Comparison of ENCODE assay signal across 1 cellular context in genomic region chr5:40853632-40854192, GRCh38.
TF ChIP-seq lines count a peak whose summit lies in the region.

No MANE protein-coding gene starts in this region.

TF ChIP-seq in HEK293, 187 proteins besides CTCF, POLR2A, EP300 and RAD21 (continued from another document):
- TF ChIP-seq BCL6B (tag by site-specific recombination; IDR thresholded peaks at IDR 0.05) (0 out of 2 replicates have a peak, but pooled peaks have one; percentile 5), ZNF26 (tag by site-specific recombination; IDR thresholded peaks at IDR 0.05) (no peak), ZNF280C (tag by site-specific recombination; IDR thresholded peaks at IDR 0.05) (no peak)
